26 cellular contexts compared by ENCODE assay signal in genomic region chr3:172655388-172655787, GRCh38. TPM values are rescaled to one million over a fixed set of nuclear protein-coding genes. Genes with fewer than 3 reads are reported as not detected.
DNase-seq lines count a peak whose midpoint lies in the region; ATAC-seq and TF ChIP-seq lines count a peak whose summit lies in the region.
"Had no signal": no experiment of that assay in that cellular context is flagged by ENCODE, and none has a peak within 500 bp of the region (broad histone marks: within the 10 kb centered on the region; RNA-seq: fewer than 3 reads in every experiment).

No MANE protein-coding gene starts in this region.

- intact Hi-C loops in natural killer cell (cut with micrococcal nuclease): no loop called here
- intact Hi-C loops in esophagus muscularis mucosa (cut with DNase I): no loop called here

- no peak overlapping the region for H3K4ac ChIP-seq in mesenchymal stem cell (ENCODE audit: low read depth in 1 of 2, low read length in 2 of 2)

- H3K4me3 Mint-ChIP-seq in natural killer cell: no peak overlapping the region
- no peak overlapping the region for H3K4me3 Mint-ChIP-seq in natural killer cell treated with Interleukin-12 subunit alpha and Interleukin-12 subunit beta and Interleukin-15 and Interleukin-18, amount 100 ng/mL, for 72 hours
- H3K4me3 Mint-ChIP-seq: CD14-positive monocyte; CD4-positive, alpha-beta memory T cell; CD4-positive, CD25-positive, alpha-beta regulatory T cell; CD8-positive, alpha-beta memory T cell had no signal

- WGBS in esophagus muscularis mucosa: 97% methylated on average over 5 of the region's 5 CpGs
- 100% methylated on average over 5 of the region's 5 CpGs for WGBS in mesenchymal stem cell
- 98% methylated on average over 5 of the region's 5 CpGs for WGBS in tibial nerve, 2 donors
- WGBS in smooth muscle cell (ENCODE audit: low lambda C conversion rate): 96% methylated on average over 5 of the region's 5 CpGs

- H3K27ac ChIP-seq in esophagus muscularis mucosa (replicated peaks in 1 of 4) (no peak overlapping the region), mesenchymal stem cell (ENCODE audit: low read length, poor library complexity, severe bottlenecking) (no peak overlapping the region), tibial nerve (no peak overlapping the region), smooth muscle cell (ENCODE audit: low read depth) (no peak overlapping the region)
- H3K27ac ChIP-seq: BLaER1 had no signal

- H3K4me1 Mint-ChIP-seq in natural killer cell: peaks cover 35 to 44% of the 10 kb centered on the region in 2 donors
- peaks cover 24 to 27% of the 10 kb centered on the region in 2 donors for H3K4me1 Mint-ChIP-seq in natural killer cell treated with Interleukin-12 subunit alpha and Interleukin-12 subunit beta and Interleukin-15 and Interleukin-18, amount 100 ng/mL, for 72 hours (ENCODE audit: low read depth in 2 of 2)

- H3K23ac ChIP-seq in mesenchymal stem cell (ENCODE audit: low read length in 2 of 2): no peak overlapping the region

- H2BK120ac ChIP-seq in mesenchymal stem cell (ENCODE audit: low read depth, low read length): no peak overlapping the region

- H3K36me3 ChIP-seq in esophagus muscularis mucosa: no peaks in the 10 kb centered on the region
- H3K36me3 ChIP-seq in mesenchymal stem cell (ENCODE audit: control insufficient read depth in 1 of 2, insufficient read depth in 2 of 2, low read depth in 1 of 2, low read length in 2 of 2): no peaks in the 10 kb centered on the region
- no peaks in the 10 kb centered on the region for H3K36me3 ChIP-seq in tibial nerve
- no peaks in the 10 kb centered on the region for H3K36me3 ChIP-seq in smooth muscle cell (ENCODE audit: low read depth)
- H3K36me3 ChIP-seq: BE2C, BLaER1 had no signal

- no peak overlapping the region for H2BK12ac ChIP-seq in mesenchymal stem cell (ENCODE audit: low read length in 2 of 2)

- no peak for TF ChIP-seq POLR2A in esophagus muscularis mucosa (IDR thresholded peaks at IDR 0.05; ENCODE audit: low read depth)
- no peak for TF ChIP-seq POLR2A in tibial nerve (IDR thresholded peaks at IDR 0.05)

- TF ChIP-seq EP300 in esophagus muscularis mucosa (IDR thresholded peaks at IDR 0.05): no peak
- no peak for TF ChIP-seq EP300 in tibial nerve (IDR thresholded peaks at IDR 0.05)

- no peaks in the 10 kb centered on the region for H4K20me1 ChIP-seq in smooth muscle cell (ENCODE audit: low read depth)
- H4K20me1 ChIP-seq: BLaER1 had no signal

- H3K9ac ChIP-seq in mesenchymal stem cell (ENCODE audit: low read length) (no peak overlapping the region), smooth muscle cell (ENCODE audit: low read depth) (no peak overlapping the region)
- H3K9ac ChIP-seq: BLaER1 had no signal

- H3K36me3 Mint-ChIP-seq in natural killer cell: no peaks in the 10 kb centered on the region
- H3K36me3 Mint-ChIP-seq in natural killer cell treated with Interleukin-12 subunit alpha and Interleukin-12 subunit beta and Interleukin-15 and Interleukin-18, amount 100 ng/mL, for 72 hours: no peaks in the 10 kb centered on the region
- H3K36me3 Mint-ChIP-seq: CD4-positive, CD25-positive, alpha-beta regulatory T cell; CD8-positive, alpha-beta memory T cell had no signal

- H3K27me3 ChIP-seq in esophagus muscularis mucosa (no peaks in the 10 kb centered on the region), mesenchymal stem cell (ENCODE audit: control insufficient read depth in 1 of 2, insufficient read depth in 1 of 2, low read length in 2 of 2) (no peaks in the 10 kb centered on the region), tibial nerve (no peaks in the 10 kb centered on the region), smooth muscle cell (ENCODE audit: low read depth) (no peaks in the 10 kb centered on the region)
- H3K27me3 ChIP-seq: BE2C, BLaER1 had no signal

- no peak overlapping the region for H4K91ac ChIP-seq in mesenchymal stem cell (ENCODE audit: low read length)

- no peak overlapping the region for H3K27ac Mint-ChIP-seq in natural killer cell
- no peak overlapping the region for H3K27ac Mint-ChIP-seq in natural killer cell treated with Interleukin-12 subunit alpha and Interleukin-12 subunit beta and Interleukin-15 and Interleukin-18, amount 100 ng/mL, for 72 hours
- H3K27ac Mint-ChIP-seq: CD14-positive monocyte; CD4-positive, alpha-beta memory T cell; CD4-positive, CD25-positive, alpha-beta regulatory T cell; CD8-positive, alpha-beta memory T cell had no signal

- H3K18ac ChIP-seq in mesenchymal stem cell (ENCODE audit: low read depth in 1 of 2, low read length in 2 of 2): no peak overlapping the region

- no peaks in the 10 kb centered on the region for H3K9me3 ChIP-seq in esophagus muscularis mucosa
- no peaks in the 10 kb centered on the region for H3K9me3 ChIP-seq in mesenchymal stem cell (ENCODE audit: control insufficient read depth, low read length)
- no peaks in the 10 kb centered on the region for H3K9me3 ChIP-seq in tibial nerve
- H3K9me3 ChIP-seq in smooth muscle cell (replicated peaks; ENCODE audit: low read depth): no peaks in the 10 kb centered on the region
- H3K9me3 ChIP-seq: BE2C had no signal

- H2BK5ac ChIP-seq in mesenchymal stem cell (ENCODE audit: low read depth, low read length, poor library complexity, severe bottlenecking): no peak overlapping the region

- H3K79me1 ChIP-seq in mesenchymal stem cell (replicated peaks; ENCODE audit: low read length, poor library complexity, severe bottlenecking): peaks cover 22% of the 10 kb centered on the region

- H3K79me2 ChIP-seq in smooth muscle cell (ENCODE audit: low read depth): no peaks in the 10 kb centered on the region

- H3K4me3 ChIP-seq in esophagus muscularis mucosa: no peak overlapping the region
- H3K4me3 ChIP-seq in mesenchymal stem cell (ENCODE audit: insufficient read depth in 1 of 2, low read depth in 1 of 2, low read length in 2 of 2): no peak overlapping the region
- H3K4me3 ChIP-seq in tibial nerve: no peak overlapping the region
- H3K4me3 ChIP-seq in smooth muscle cell: no peak overlapping the region
- H3K4me3 ChIP-seq: BLaER1, GM12878 had no signal

- ATAC-seq in natural killer cell (peak; percentile 35 to 72 (median 40)), HG03159 (IDR thresholded peaks at IDR 0.05; ENCODE audit: unreplicated experiment) (no peak)
- no peak for ATAC-seq in natural killer cell treated with Interleukin-12 subunit alpha and Interleukin-12 subunit beta and Interleukin-15 and Interleukin-18, amount 100 ng/mL, for 72 hours
- ATAC-seq: GM12878 had no signal

- H2AFZ ChIP-seq in mesenchymal stem cell (ENCODE audit: low read depth, low read length) (no peak overlapping the region), smooth muscle cell (ENCODE audit: low read depth) (no peak overlapping the region)

- H3K4me2 ChIP-seq in mesenchymal stem cell (ENCODE audit: low read length, poor library complexity, severe bottlenecking) (no peak overlapping the region), smooth muscle cell (no peak overlapping the region)
- H3K4me2 ChIP-seq: BLaER1 had no signal

- no peak for TF ChIP-seq CTCF in natural killer cell (IDR thresholded peaks at IDR 0.05)
- TF ChIP-seq CTCF in esophagus muscularis mucosa (IDR thresholded peaks at IDR 0.05): no peak
- TF ChIP-seq CTCF in tibial nerve (IDR thresholded peaks at IDR 0.05): no peak
- no peak for TF ChIP-seq CTCF in smooth muscle cell (IDR thresholded peaks at IDR 0.05; ENCODE audit: borderline replicate concordance, insufficient read depth, poor library complexity, severe bottlenecking)

- no peak overlapping the region for H4K8ac ChIP-seq in mesenchymal stem cell (ENCODE audit: low read length)

- DNase-seq in natural killer cell (no peak), SW480 (ENCODE audit: low spot score) (peak; percentile 31), esophagus muscularis mucosa (ENCODE audit: extremely low spot score) (peak; percentile 60), mesenchymal stem cell (no peak), tibial nerve (ENCODE audit: low spot score in 2 of 2) (no peak), smooth muscle cell (lab: John Stamatoyannopoulos, UW; ENCODE audit: unreplicated experiment) (no peak)
- DNase-seq in natural killer cell treated with Interleukin-12 subunit alpha and Interleukin-12 subunit beta and Interleukin-15 and Interleukin-18, amount 100 ng/mL, for 72 hours (ENCODE audit: low spot score): no peak
- DNase-seq: 8988T; ACHN; BE2C; C1 segment of cervical spinal cord; CD4-positive, alpha-beta memory T cell; CD4-positive, CD25-positive, alpha-beta regulatory T cell; CD8-positive, alpha-beta memory T cell; COR-L47; DMS 273 treated with DMSO at 0.1 percent for 48 hours; DMS153; DMS53; DMS79; DND-41; EL; GDM1 had no signal

- peak overlapping the region; percentile 81 for H2AK5ac ChIP-seq in mesenchymal stem cell (ENCODE audit: low read length, severe bottlenecking)

- no peaks in the 10 kb centered on the region for H3K27me3 Mint-ChIP-seq in natural killer cell (ENCODE audit: low read depth in 2 of 2)
- no peaks in the 10 kb centered on the region for H3K27me3 Mint-ChIP-seq in natural killer cell treated with Interleukin-12 subunit alpha and Interleukin-12 subunit beta and Interleukin-15 and Interleukin-18, amount 100 ng/mL, for 72 hours
- H3K27me3 Mint-ChIP-seq: CD4-positive, alpha-beta memory T cell; CD4-positive, CD25-positive, alpha-beta regulatory T cell; CD8-positive, alpha-beta memory T cell had no signal

- H3K9me3 Mint-ChIP-seq in natural killer cell: peaks cover 0 to 2% of the 10 kb centered on the region in 2 donors
- no peaks in the 10 kb centered on the region for H3K9me3 Mint-ChIP-seq in natural killer cell treated with Interleukin-12 subunit alpha and Interleukin-12 subunit beta and Interleukin-15 and Interleukin-18, amount 100 ng/mL, for 72 hours
- H3K9me3 Mint-ChIP-seq: CD14-positive monocyte; CD4-positive, alpha-beta memory T cell; CD4-positive, CD25-positive, alpha-beta regulatory T cell; CD8-positive, alpha-beta memory T cell had no signal

- no peak overlapping the region for H2BK15ac ChIP-seq in mesenchymal stem cell (ENCODE audit: low read depth, poor library complexity, severe bottlenecking)

- H3F3A ChIP-seq in smooth muscle cell (ENCODE audit: low read depth): no peaks in the 10 kb centered on the region

- peaks cover 10 to 27% (median 11%) of the 10 kb centered on the region in 4 donors for H3K4me1 ChIP-seq in esophagus muscularis mucosa
- peaks cover 9% of the 10 kb centered on the region for H3K4me1 ChIP-seq in mesenchymal stem cell (ENCODE audit: control insufficient read depth, insufficient read depth, low read depth, low read length)
- H3K4me1 ChIP-seq in tibial nerve: no peaks in the 10 kb centered on the region
- no peaks in the 10 kb centered on the region for H3K4me1 ChIP-seq in smooth muscle cell (ENCODE audit: low read depth)
- H3K4me1 ChIP-seq: BE2C had no signal

- no peak overlapping the region for H3K14ac ChIP-seq in mesenchymal stem cell (ENCODE audit: low read length in 2 of 2)

RNA-seq across cellular contexts. Expression of gene NCEH1, which starts 55.5 kb away (rescaled TPM):
- 1 to 10 TPM; 3.5 to 6.8 (median 5.3) TPM for total RNA-seq in natural killer cell
- total RNA-seq in natural killer cell treated with Interleukin-12 subunit alpha and Interleukin-12 subunit beta and Interleukin-15 and Interleukin-18, amount 100 ng/mL, for 72 hours: 10 to 100 TPM; 18.5 to 18.6 TPM
- total RNA-seq in esophagus muscularis mucosa: 10 to 100 TPM in 1 of 4 donors, 1 to 10 TPM in 3; 3.0 to 11.6 (median 3.7) TPM
- 13.5 TPM for polyA plus RNA-seq in mesenchymal stem cell (2013, experiment 1 of 2)
- polyA plus RNA-seq in mesenchymal stem cell (2013, experiment 2 of 2): 13.3 TPM
- 10 to 100 TPM in 1 of 4 donors, 1 to 10 TPM in 3; 4.3 to 13.5 (median 5.5) TPM for total RNA-seq in tibial nerve
- 4.6 and 5.3 TPM in 2 replicates for total RNA-seq in smooth muscle cell
- 1.9 and 3.6 TPM in 2 replicates for polyA plus RNA-seq in smooth muscle cell

Comparison
In these comparisons a context has a peak if more than half of its experiments do, and no peak if none do; other contexts are left out.
1. ATAC-seq: peak in natural killer cell (3 of 3); none in natural killer cell treated with Interleukin-12 subunit alpha and Interleukin-12 subunit beta and Interleukin-15 and Interleukin-18, amount 100 ng/mL, for 72 hours (0 of 2) and HG03159 (single experiment).
2. DNase-seq: peak in SW480 (single experiment) and esophagus muscularis mucosa (single experiment); none in natural killer cell (single experiment), natural killer cell treated with Interleukin-12 subunit alpha and Interleukin-12 subunit beta and Interleukin-15 and Interleukin-18, amount 100 ng/mL, for 72 hours (single experiment), mesenchymal stem cell (single experiment), tibial nerve (0 of 2) and smooth muscle cell (single experiment).